Comparison of ENCODE assay signal across 30 cellular contexts in genomic region chr17:58400826-58401225, GRCh38. TPM values are rescaled to one million over a fixed set of nuclear protein-coding genes. Genes with fewer than 3 reads are reported as not detected.
"Had no signal": no experiment of that assay in that cellular context is flagged by ENCODE, and none has a peak within 500 bp of the region (broad histone marks: within the 10 kb centered on the region; RNA-seq: fewer than 3 reads in every experiment).

No MANE protein-coding gene starts in this region.

- H3K27me3 Mint-ChIP-seq: activated CD8-positive, alpha-beta T cell treated with anti-CD3 and anti-CD28 coated beads for 36 hours; activated T-helper 17 cell treated with anti-CD3 and anti-CD28 coated beads, Interleukin-2, amount 50 U/mL, for 72 hours; natural killer cell treated with Interleukin-12 subunit alpha and Interleukin-12 subunit beta and Interleukin-15 and Interleukin-18, amount 100 ng/mL, for 72 hours; T-helper 17 cell had no signal

- H3K9me3 Mint-ChIP-seq: activated CD8-positive, alpha-beta T cell treated with anti-CD3 and anti-CD28 coated beads for 36 hours; activated naive CD4-positive, alpha-beta T cell treated with anti-CD3 and anti-CD28 coated beads, Interleukin-2, amount 50 U/mL, for 72 hours; activated T-cell treated with anti-CD3 and anti-CD28 coated beads, Interleukin-2, amount 50 U/mL, for 4 hours; activated T-helper 17 cell treated with anti-CD3 and anti-CD28 coated beads, Interleukin-2, amount 50 U/mL, for 72 hours; immature natural killer cell; natural killer cell treated with Interleukin-12 subunit alpha and Interleukin-12 subunit beta and Interleukin-15 and Interleukin-18, amount 100 ng/mL, for 72 hours; WTC11 had no signal

- H3K36me3 Mint-ChIP-seq: activated naive CD4-positive, alpha-beta T cell treated with anti-CD3 and anti-CD28 coated beads, Interleukin-2, amount 50 U/mL, for 72 hours; natural killer cell treated with Interleukin-12 subunit alpha and Interleukin-12 subunit beta and Interleukin-15 and Interleukin-18, amount 100 ng/mL, for 72 hours; WTC11 had no signal

- DNase-seq: activated CD4-positive, alpha-beta T cell treated with anti-CD3 and anti-CD28 coated beads, Interleukin-2, amount 50 U/mL, for 1 hour; activated CD8-positive, alpha-beta T cell treated with anti-CD3 and anti-CD28 coated beads for 36 hours; activated gamma-delta T cell treated with Interleukin-2 at 50 U/mL for 16 hours; activated T-cell treated with anti-CD3 and anti-CD28 coated beads, Interleukin-2, amount 50 U/mL, for 4 hours; adrenal gland; aorta; body of pancreas; foreskin keratinocyte; heart left ventricle; hypothalamus; immature natural killer cell; lower lobe of right lung; mesenchymal stem cell; spleen; stimulated activated naive CD4-positive, alpha-beta T cell; T-helper 17 cell; T1000; testis; uterus had no signal

- ATAC-seq: activated CD8-positive, alpha-beta T cell treated with anti-CD3 and anti-CD28 coated beads for 36 hours; activated naive CD4-positive, alpha-beta T cell treated with anti-CD3 and anti-CD28 coated beads, Interleukin-2, amount 50 U/mL, for 72 hours; activated T-cell treated with anti-CD3 and anti-CD28 coated beads, Interleukin-2, amount 50 U/mL, for 4 hours; activated T-helper 17 cell treated with anti-CD3 and anti-CD28 coated beads, Interleukin-2, amount 50 U/mL, for 72 hours; body of pancreas; esophagus mucosa; foreskin keratinocyte; heart left ventricle; left lobe of liver; lower lobe of right lung; natural killer cell treated with Interleukin-12 subunit alpha and Interleukin-12 subunit beta and Interleukin-15 and Interleukin-18, amount 100 ng/mL, for 72 hours; T-helper 17 cell; WTC11 had no signal

- H3K27ac Mint-ChIP-seq: activated CD8-positive, alpha-beta T cell treated with anti-CD3 and anti-CD28 coated beads for 36 hours; activated naive CD4-positive, alpha-beta T cell treated with anti-CD3 and anti-CD28 coated beads, Interleukin-2, amount 50 U/mL, for 72 hours; activated T-helper 17 cell treated with anti-CD3 and anti-CD28 coated beads, Interleukin-2, amount 50 U/mL, for 72 hours; immature natural killer cell; natural killer cell treated with Interleukin-12 subunit alpha and Interleukin-12 subunit beta and Interleukin-15 and Interleukin-18, amount 100 ng/mL, for 72 hours; T-helper 17 cell; WTC11 had no signal

- H3K4me3 Mint-ChIP-seq: activated CD8-positive, alpha-beta T cell treated with anti-CD3 and anti-CD28 coated beads for 36 hours; activated T-cell treated with anti-CD3 and anti-CD28 coated beads, Interleukin-2, amount 50 U/mL, for 4 hours; activated T-helper 17 cell treated with anti-CD3 and anti-CD28 coated beads, Interleukin-2, amount 50 U/mL, for 72 hours; immature natural killer cell; natural killer cell treated with Interleukin-12 subunit alpha and Interleukin-12 subunit beta and Interleukin-15 and Interleukin-18, amount 100 ng/mL, for 72 hours; T-helper 17 cell; WTC11 had no signal

- FAIRE-seq: endothelial cell of umbilical vein had no signal

- H3K27me3 ChIP-seq: adrenal gland, body of pancreas, cardiac muscle cell, foreskin keratinocyte, right atrium auricular region, spleen, testis, uterus had no signal

- H3K4me1 Mint-ChIP-seq: immature natural killer cell had no signal

- H3K27ac ChIP-seq: adrenal gland, body of pancreas, cardiac muscle cell, foreskin keratinocyte, heart left ventricle, lower lobe of right lung, right atrium auricular region, spleen, testis, uterus had no signal

- H3K9me3 ChIP-seq: adrenal gland, body of pancreas, heart left ventricle, lower lobe of right lung, mucosa of descending colon, right atrium auricular region, spleen, testis, uterus had no signal

- H3K4me3 ChIP-seq: adrenal gland, body of pancreas, cardiac muscle cell, heart left ventricle, lower lobe of right lung, mucosa of descending colon, right atrium auricular region, spleen, testis, uterus had no signal

- H3K36me3 ChIP-seq: adrenal gland, cardiac muscle cell, heart left ventricle, lower lobe of right lung, right atrium auricular region, spleen, uterus had no signal

- H3K4me1 ChIP-seq: heart left ventricle, lower lobe of right lung, right atrium auricular region, spleen, testis, uterus had no signal

RNA-seq across cellular contexts. Expression of gene RNF43, which starts 16.5 kb away (rescaled TPM):
- total RNA-seq: endothelial cell of umbilical vein, myocyte had no signal
- polyA plus RNA-seq: endothelial cell of umbilical vein had no signal
